26 cellular contexts compared by ENCODE assay signal in the genomic region with DNA sequence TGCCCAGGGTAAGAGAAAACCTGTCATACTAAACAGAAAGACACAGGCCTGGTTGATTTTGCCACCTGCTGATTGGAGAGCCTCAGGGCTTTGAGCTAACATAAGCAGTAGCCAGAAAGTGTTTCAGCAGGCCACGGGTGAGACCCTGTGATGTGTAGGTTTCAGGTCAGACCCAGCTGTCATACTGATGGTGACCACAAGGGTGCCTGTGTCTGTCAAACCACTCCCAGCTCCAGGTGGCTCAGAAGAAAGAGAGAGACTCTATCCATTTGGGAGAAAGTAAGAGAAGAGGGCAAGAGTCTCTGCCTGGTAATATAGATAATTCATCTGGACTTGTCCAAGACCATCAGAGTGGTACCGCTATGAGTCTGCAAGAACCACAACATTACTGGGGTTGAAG.
DNase-seq lines count a peak whose midpoint lies in the region; ATAC-seq and TF ChIP-seq lines count a peak whose summit lies in the region.
"Had no signal": no experiment of that assay in that cellular context is flagged by ENCODE, and none has a peak within 500 bp of the region (broad histone marks: within the 10 kb centered on the region; RNA-seq: fewer than 3 reads in every experiment).

No MANE protein-coding gene starts in this region.

- no peak overlapping the region for H3K27ac ChIP-seq in DND-41 (ENCODE audit: low read length)
- no peak overlapping the region for H3K27ac ChIP-seq in endodermal cell (ENCODE audit: low read depth, low read length)
- H3K27ac ChIP-seq: BLaER1, GM23248, Peyer's patch had no signal

- H3K9me3 Mint-ChIP-seq in endodermal cell (peaks cover 70% of the 10 kb centered on the region), nephron progenitor cell (peaks cover 83% of the 10 kb centered on the region)
- H3K9me3 Mint-ChIP-seq: type B pancreatic cell had no signal

- DNase-seq in DND-41 (peak; percentile 10), GM12864 (ENCODE audit: low read depth) (no peak), NAMALWA (ENCODE audit: low spot score) (peak; percentile 5), endodermal cell (peak; percentile 67), NCI-H226 (no peak), nephron progenitor cell (no peak), LoVo (ENCODE audit: low spot score) (no peak)
- DNase-seq: activated CD4-positive, alpha-beta T cell treated with anti-CD3 and anti-CD28 coated beads for 1 hour; activated gamma-delta T cell treated with Interleukin-2 at 50 U/mL for 16 hours; activated naive CD8-positive, alpha-beta T cell treated with anti-CD3 and anti-CD28 coated beads, Interleukin-2, amount 10 ng/mL, durations not matched to agents 7 days and 5 days; activated T-cell treated with anti-CD3 and anti-CD28 coated beads, Interleukin-2, amount 50 U/mL, for 48 hours; aorta; DMS79; GF-D8; GM23248; hypothalamus; Karpas-422; left colon; mammary epithelial cell; NCI-H1436; Peyer's patch; SHP77 treated with DMSO at 0.1 percent for 48 hours; stimulated activated naive CD4-positive, alpha-beta T cell had no signal

- no peaks in the 10 kb centered on the region for H3K36me3 ChIP-seq in DND-41 (ENCODE audit: insufficient read depth, low read length)
- no peaks in the 10 kb centered on the region for H3K36me3 ChIP-seq in endodermal cell (ENCODE audit: control insufficient read depth, insufficient read depth, low read length)
- H3K36me3 ChIP-seq: BLaER1, Peyer's patch had no signal

- no peak overlapping the region for H3K27ac Mint-ChIP-seq in endodermal cell
- H3K27ac Mint-ChIP-seq in nephron progenitor cell: no peak overlapping the region
- H3K27ac Mint-ChIP-seq: activated naive CD8-positive, alpha-beta T cell treated with anti-CD3 and anti-CD28 coated beads, Interleukin-2, amount 10 ng/mL, durations not matched to agents 7 days and 5 days; nephron; type B pancreatic cell had no signal

- no peaks in the 10 kb centered on the region for H3K27me3 ChIP-seq in DND-41 (ENCODE audit: insufficient read depth, low read length, poor library complexity)
- H3K27me3 ChIP-seq in endodermal cell (ENCODE audit: control insufficient read depth, insufficient read depth, low read length, poor library complexity, severe bottlenecking): no peaks in the 10 kb centered on the region
- H3K27me3 ChIP-seq: BLaER1, Peyer's patch had no signal

- no peak overlapping the region for H3K4me2 ChIP-seq in DND-41 (ENCODE audit: insufficient read depth, low read length)
- H3K4me2 ChIP-seq: BLaER1 had no signal

- H3K4me1 Mint-ChIP-seq in endodermal cell: no peaks in the 10 kb centered on the region
- no peaks in the 10 kb centered on the region for H3K4me1 Mint-ChIP-seq in nephron progenitor cell
- H3K4me1 Mint-ChIP-seq: activated naive CD8-positive, alpha-beta T cell treated with anti-CD3 and anti-CD28 coated beads, Interleukin-2, amount 10 ng/mL, durations not matched to agents 7 days and 5 days; nephron had no signal

- no peak overlapping the region for H3K4me3 ChIP-seq in DND-41 (ENCODE audit: low read depth in 1 of 2, low read length in 2 of 2)
- H3K4me3 ChIP-seq in GM12864 (ENCODE audit: low read depth, low read length): no peak overlapping the region
- no peak overlapping the region for H3K4me3 ChIP-seq in endodermal cell (ENCODE audit: low read length)
- H3K4me3 ChIP-seq: BLaER1, GM23248, Peyer's patch had no signal

- 84 to 100% methylated on average over 1 to 2 of the region's 2 CpGs for WGBS in endodermal cell (ENCODE audit: insufficient coverage in 1 of 2, insufficient read length in 1 of 2), 2 experiments

- no peaks in the 10 kb centered on the region for H3K27me3 Mint-ChIP-seq in endodermal cell (ENCODE audit: insufficient read depth)
- no peaks in the 10 kb centered on the region for H3K27me3 Mint-ChIP-seq in nephron progenitor cell (ENCODE audit: low read depth, poor library complexity)
- H3K27me3 Mint-ChIP-seq: activated naive CD8-positive, alpha-beta T cell treated with anti-CD3 and anti-CD28 coated beads, Interleukin-2, amount 10 ng/mL, durations not matched to agents 7 days and 5 days; type B pancreatic cell had no signal

- no peaks in the 10 kb centered on the region for H4K20me1 ChIP-seq in DND-41 (ENCODE audit: insufficient read depth, low read length)
- H4K20me1 ChIP-seq: BLaER1 had no signal

- H3K36me3 Mint-ChIP-seq in endodermal cell (ENCODE audit: low read depth): no peaks in the 10 kb centered on the region
- H3K36me3 Mint-ChIP-seq in nephron progenitor cell (ENCODE audit: low read depth): no peaks in the 10 kb centered on the region
- H3K36me3 Mint-ChIP-seq: activated naive CD8-positive, alpha-beta T cell treated with anti-CD3 and anti-CD28 coated beads, Interleukin-2, amount 10 ng/mL, durations not matched to agents 7 days and 5 days; type B pancreatic cell had no signal

- no peak overlapping the region for H3K9ac ChIP-seq in DND-41 (ENCODE audit: low read depth, low read length)
- H3K9ac ChIP-seq in endodermal cell (ENCODE audit: extremely low read depth, low read length, poor library complexity, severe bottlenecking): no peak overlapping the region
- H3K9ac ChIP-seq: BLaER1, GM23248 had no signal

- H3K4me3 Mint-ChIP-seq in endodermal cell (no peak overlapping the region), nephron progenitor cell (no peak overlapping the region)
- H3K4me3 Mint-ChIP-seq: activated naive CD8-positive, alpha-beta T cell treated with anti-CD3 and anti-CD28 coated beads, Interleukin-2, amount 10 ng/mL, durations not matched to agents 7 days and 5 days; nephron; type B pancreatic cell had no signal

- ATAC-seq in DND-41 (ENCODE audit: insufficient read depth, low read depth): 0 out of 3 replicates have a peak, but pooled peaks have one; percentile 44
- ATAC-seq: left colon had no signal

- TF ChIP-seq CTCF in DND-41 (IDR thresholded peaks at IDR 0.05; ENCODE audit: borderline replicate concordance, extremely low read depth, low read length, poor library complexity, severe bottlenecking) (peak; percentile 11), GM12864 (IDR thresholded peaks at IDR 0.05; ENCODE audit: low read depth, low read length, missing control alignments) (peak; percentile 17), endodermal cell (conservative IDR thresholded peaks at IDR 0.05) (peak; percentile 62), nephron progenitor cell (IDR thresholded peaks at IDR 0.05) (no peak)

- H3K9me3 ChIP-seq in DND-41 (ENCODE audit: insufficient read depth, low read length, severe bottlenecking) (no peaks in the 10 kb centered on the region), endodermal cell (ENCODE audit: control insufficient read depth, low read length) (peaks cover 12% of the 10 kb centered on the region)
- H3K9me3 ChIP-seq: Peyer's patch had no signal

- H2AFZ ChIP-seq in DND-41 (ENCODE audit: low read depth, low read length): no peak overlapping the region
- H2AFZ ChIP-seq: GM23248 had no signal

- H3K79me2 ChIP-seq in DND-41 (ENCODE audit: insufficient read depth, low read length): no peaks in the 10 kb centered on the region

- H3K4me1 ChIP-seq in DND-41 (ENCODE audit: insufficient read depth, low read length) (no peaks in the 10 kb centered on the region), endodermal cell (ENCODE audit: control insufficient read depth, insufficient read depth, low read length) (no peaks in the 10 kb centered on the region)
- H3K4me1 ChIP-seq: BLaER1, Peyer's patch had no signal

Comparison
In these comparisons a context has a peak if more than half of its experiments do, and no peak if none do; other contexts are left out.
1. DNase-seq: peak in DND-41 (single experiment), NAMALWA (single experiment) and endodermal cell (single experiment); none in GM12864 (single experiment), NCI-H226 (single experiment), nephron progenitor cell (single experiment) and LoVo (single experiment).